4 cellular contexts compared by ENCODE assay signal in genomic region chr13:27654059-27654458, GRCh38.
"Had no signal": no experiment of that assay in that cellular context is flagged by ENCODE, and none has a peak within 500 bp of the region (broad histone marks: within the 10 kb centered on the region; RNA-seq: fewer than 3 reads in every experiment).

No MANE protein-coding gene starts in this region.

- H3K4me3 ChIP-seq: K562 had no signal

- DNase-seq: IMR-90, KBM-7 had no signal

- H3K27ac ChIP-seq: HL-60 had no signal

- ATAC-seq: K562 had no signal
